Comparison of ENCODE assay signal across 4 cellular contexts in genomic region chr1:25420715-25421114, GRCh38. TPM values are rescaled to one million over a fixed set of nuclear protein-coding genes. Genes with fewer than 3 reads are reported as not detected.
"Had no signal": no experiment of that assay in that cellular context is flagged by ENCODE, and none has a peak within 500 bp of the region (broad histone marks: within the 10 kb centered on the region; RNA-seq: fewer than 3 reads in every experiment).

TSS of gene RHCE (minus strand) at chr1:25420825. CDS start at chr1:25420786, 39 bp downstream.

RNA-seq across cellular contexts. Expression of gene RHCE, which starts in this region (rescaled TPM):
- total RNA-seq: gastroesophageal sphincter, mononuclear cell, natural killer cell had no signal
- polyA plus RNA-seq: immature natural killer cell had no signal
